10 cellular contexts compared by ENCODE assay signal in the genomic region with DNA sequence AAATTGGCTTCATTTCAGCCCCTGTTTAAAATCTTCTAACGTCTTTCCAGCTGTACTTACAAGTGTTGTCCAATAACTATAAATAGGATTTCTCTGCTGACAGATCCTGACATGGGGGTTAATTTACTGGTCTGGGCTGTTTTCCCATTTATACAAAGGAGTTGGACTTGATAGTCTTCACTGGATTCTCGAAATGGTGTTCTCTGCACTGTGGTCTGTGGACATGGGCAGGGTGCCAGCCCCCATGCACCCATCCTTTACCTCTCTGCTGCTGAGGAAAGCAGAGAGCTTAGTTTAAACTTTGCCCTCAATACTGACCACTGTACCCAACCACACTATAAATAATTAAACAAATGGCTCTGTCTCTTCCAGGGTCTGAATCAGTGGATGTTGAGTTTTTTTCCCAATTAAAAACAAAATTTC. TPM values are rescaled to one million over a fixed set of nuclear protein-coding genes. Genes with fewer than 3 reads are reported as not detected.
A peak's percentile ranks its signal among the peaks of the same experiment; 100 is the strongest.
DNase-seq lines count a peak whose midpoint lies in the region; TF ChIP-seq lines count a peak whose summit lies in the region.
"Had no signal": no experiment of that assay in that cellular context is flagged by ENCODE, and none has a peak within 500 bp of the region (broad histone marks: within the 10 kb centered on the region; RNA-seq: fewer than 3 reads in every experiment).

No MANE protein-coding gene starts in this region.

- no peak overlapping the region for H3K4me3 Mint-ChIP-seq in endodermal cell
- H3K4me3 Mint-ChIP-seq: natural killer cell treated with Interleukin-12 subunit alpha and Interleukin-12 subunit beta and Interleukin-15 and Interleukin-18, amount 100 ng/mL, for 72 hours had no signal

- intact Hi-C loops in sigmoid colon (cut with DNase I), result loop anchor here (5.0 kb wide), 1 partner anchor 153 kb away; a partner anchor contains a TSS

- H3K27me3 ChIP-seq in fibroblast of lung (ENCODE audit: control insufficient read depth, insufficient read depth, low read length), result no peaks in the 10 kb centered on the region
- H3K27me3 ChIP-seq in sigmoid colon, result no peaks in the 10 kb centered on the region
- no peaks in the 10 kb centered on the region for H3K27me3 ChIP-seq in neuronal stem cell (ENCODE audit: control insufficient read depth in 3 of 3, insufficient read depth in 3 of 3, low read depth in 1 of 3, low read length in 3 of 3)
- no peaks in the 10 kb centered on the region for H3K27me3 ChIP-seq in endodermal cell (ENCODE audit: control insufficient read depth, insufficient read depth, low read length, poor library complexity, severe bottlenecking)

- H3K9me3 Mint-ChIP-seq in endodermal cell, result no peaks in the 10 kb centered on the region
- H3K9me3 Mint-ChIP-seq: natural killer cell treated with Interleukin-12 subunit alpha and Interleukin-12 subunit beta and Interleukin-15 and Interleukin-18, amount 100 ng/mL, for 72 hours had no signal

- H2AFZ ChIP-seq in fibroblast of lung (ENCODE audit: low read length) (no peak overlapping the region), neuronal stem cell (ENCODE audit: low read length) (no peak overlapping the region)

- H2BK5ac ChIP-seq in neuronal stem cell (ENCODE audit: low read length), result no peak overlapping the region

- H3K4me1 Mint-ChIP-seq in endodermal cell, result peaks cover 4% of the 10 kb centered on the region

- no peak overlapping the region for H3K4ac ChIP-seq in neuronal stem cell (ENCODE audit: low read length)

- peaks cover 10% of the 10 kb centered on the region for H3K27me3 Mint-ChIP-seq in endodermal cell (ENCODE audit: insufficient read depth)

- no peaks in the 10 kb centered on the region for H3K36me3 ChIP-seq in fibroblast of lung (ENCODE audit: control insufficient read depth, insufficient read depth, low read length)
- H3K36me3 ChIP-seq in sigmoid colon, result no peaks in the 10 kb centered on the region
- no peaks in the 10 kb centered on the region for H3K36me3 ChIP-seq in neuronal stem cell (replicated peaks in 1 of 2; ENCODE audit: control insufficient read depth in 2 of 2, insufficient read depth in 2 of 2, low read length in 2 of 2)
- no peaks in the 10 kb centered on the region for H3K36me3 ChIP-seq in endodermal cell (ENCODE audit: control insufficient read depth, insufficient read depth, low read length)

- no peak overlapping the region for H3K4me3 ChIP-seq in fibroblast of lung (replicated peaks in 1 of 4; ENCODE audit: control extremely low read depth in 1 of 4, insufficient read depth in 1 of 4, low read depth in 3 of 4, low read length in 4 of 4)
- H3K4me3 ChIP-seq in sigmoid colon, result no peak overlapping the region
- H3K4me3 ChIP-seq in neuronal stem cell (ENCODE audit: low read length in 2 of 2), result no peak overlapping the region
- no peak overlapping the region for H3K4me3 ChIP-seq in endodermal cell (ENCODE audit: low read length)

- H3K27ac ChIP-seq in fibroblast of lung (ENCODE audit: insufficient read depth, low read length), result no peak overlapping the region
- H3K27ac ChIP-seq in sigmoid colon, result peak overlapping the region in 3 of 4 donors; percentile 40 to 65 (median 62)
- H3K27ac ChIP-seq in neuronal stem cell (replicated peaks; ENCODE audit: low read length), result no peak overlapping the region
- H3K27ac ChIP-seq in endodermal cell (ENCODE audit: low read depth, low read length), result no peak overlapping the region

- DNase-seq in M059J (ENCODE audit: low read depth) (peak; percentile 89), fibroblast of lung (ENCODE audit: low read depth in 2 of 2) (peak; percentile 87 to 93), sigmoid colon (no peak), neuronal stem cell (ENCODE audit: low spot score) (no peak), iPS-NIHi11 (ENCODE audit: low spot score) (no peak), endodermal cell (no peak)
- DNase-seq: activated gamma-delta T cell treated with Interleukin-2 at 50 U/mL for 16 hours, NCI-H510A treated with DMSO at 0.1 percent for 48 hours had no signal

- H3K14ac ChIP-seq in neuronal stem cell (ENCODE audit: low read length), result no peak overlapping the region

- H3K27ac Mint-ChIP-seq in endodermal cell, result no peak overlapping the region
- H3K27ac Mint-ChIP-seq: natural killer cell treated with Interleukin-12 subunit alpha and Interleukin-12 subunit beta and Interleukin-15 and Interleukin-18, amount 100 ng/mL, for 72 hours had no signal

- no peak overlapping the region for H3K23ac ChIP-seq in neuronal stem cell (ENCODE audit: low read depth, low read length, poor library complexity)

- 5 to 19% methylated on average over 2 of the region's 2 CpGs for WGBS in sigmoid colon, 2 donors
- WGBS in neuronal stem cell (ENCODE audit: extremely low coverage in 2 of 2, insufficient read length in 2 of 2, insufficient replicate concordance in 1 of 2), 2 donors, result no CpG with 5 or more reads among the region's 2 CpGs
- WGBS in endodermal cell (ENCODE audit: insufficient coverage in 1 of 2, insufficient read length in 1 of 2), 2 experiments, result 82 to 83% methylated on average over 1 to 2 of the region's 2 CpGs

- H4K20me1 ChIP-seq in fibroblast of lung (ENCODE audit: control insufficient read depth, extremely low read depth, insufficient read depth, low read length), result no peaks in the 10 kb centered on the region

- no peaks in the 10 kb centered on the region for H3K36me3 Mint-ChIP-seq in endodermal cell (ENCODE audit: low read depth)
- H3K36me3 Mint-ChIP-seq: natural killer cell treated with Interleukin-12 subunit alpha and Interleukin-12 subunit beta and Interleukin-15 and Interleukin-18, amount 100 ng/mL, for 72 hours had no signal

- H3K79me2 ChIP-seq in fibroblast of lung (ENCODE audit: control insufficient read depth, insufficient read depth, low read length), result no peaks in the 10 kb centered on the region

- no peak overlapping the region for H3K9ac ChIP-seq in fibroblast of lung (ENCODE audit: insufficient read depth, low read length)
- no peak overlapping the region for H3K9ac ChIP-seq in neuronal stem cell (ENCODE audit: low read depth, low read length, poor library complexity)
- no peak overlapping the region for H3K9ac ChIP-seq in endodermal cell (ENCODE audit: extremely low read depth, low read length, poor library complexity, severe bottlenecking)

- peaks cover 7% of the 10 kb centered on the region for H3K4me1 ChIP-seq in fibroblast of lung (ENCODE audit: control insufficient read depth, extremely low read depth, insufficient read depth, low read length)
- peaks cover 0 to 46% (median 35%) of the 10 kb centered on the region in 4 donors for H3K4me1 ChIP-seq in sigmoid colon
- no peaks in the 10 kb centered on the region for H3K4me1 ChIP-seq in neuronal stem cell (ENCODE audit: control insufficient read depth in 2 of 2, insufficient read depth in 1 of 2, low read depth in 1 of 2, low read length in 2 of 2)
- no peaks in the 10 kb centered on the region for H3K4me1 ChIP-seq in endodermal cell (ENCODE audit: control insufficient read depth, insufficient read depth, low read length)

- H3K18ac ChIP-seq in neuronal stem cell (ENCODE audit: low read length), result no peak overlapping the region

- H2AK5ac ChIP-seq in neuronal stem cell (ENCODE audit: low read depth, low read length), result no peak overlapping the region

- H3K9me3 ChIP-seq in fibroblast of lung (ENCODE audit: control insufficient read depth, insufficient read depth, low read depth, low read length) (no peaks in the 10 kb centered on the region), sigmoid colon (no peaks in the 10 kb centered on the region), neuronal stem cell (replicated peaks in 1 of 2; ENCODE audit: control insufficient read depth in 2 of 2, insufficient read depth in 1 of 2, low read depth in 1 of 2, low read length in 2 of 2) (no peaks in the 10 kb centered on the region), endodermal cell (ENCODE audit: control insufficient read depth, low read length) (no peaks in the 10 kb centered on the region)

- no peak overlapping the region for H2BK12ac ChIP-seq in neuronal stem cell (ENCODE audit: low read length)

- no peak overlapping the region for H4K91ac ChIP-seq in neuronal stem cell (ENCODE audit: low read depth, low read length, poor library complexity)

- no peak overlapping the region for H4K8ac ChIP-seq in neuronal stem cell (ENCODE audit: low read depth, low read length)

- H3K4me2 ChIP-seq in fibroblast of lung (ENCODE audit: extremely low read depth, insufficient read depth, low read length), result peak overlapping the region; percentile 17
- H3K4me2 ChIP-seq in neuronal stem cell (ENCODE audit: insufficient read depth, low read length, poor library complexity, severe bottlenecking), result no peak overlapping the region

- no peaks in the 10 kb centered on the region for H3K79me1 ChIP-seq in neuronal stem cell (ENCODE audit: low read depth, low read length)

- TF ChIP-seq POLR2A in sigmoid colon (IDR thresholded peaks at IDR 0.05), result no peak

- H2BK120ac ChIP-seq in neuronal stem cell (ENCODE audit: low read depth, low read length), result no peak overlapping the region

- no peak for TF ChIP-seq EP300 in sigmoid colon (IDR thresholded peaks at IDR 0.05)

- no peak for TF ChIP-seq CTCF in fibroblast of lung (conservative IDR thresholded peaks at IDR 0.05 in 1 of 2, IDR thresholded peaks at IDR 0.05 in 1 of 2; ENCODE audit: low read depth in 1 of 2, low read length in 2 of 2)
- TF ChIP-seq CTCF in sigmoid colon (IDR thresholded peaks at IDR 0.05), result no peak
- no peak for TF ChIP-seq CTCF in endodermal cell (conservative IDR thresholded peaks at IDR 0.05)

- H2BK15ac ChIP-seq in neuronal stem cell (ENCODE audit: low read length), result no peak overlapping the region

RNA-seq across cellular contexts. Expression of a gene that starts 5.2 kb away (rescaled TPM):
- total RNA-seq in M059J (2014; rRNA removed; shearing (Covaris generic)), result not detected in 2 replicates
- not detected in 2 replicates for total RNA-seq in fibroblast of lung
- not detected in 2 replicates for polyA plus RNA-seq in fibroblast of lung
- polyA plus RNA-seq in fibroblast of lung (2012), result not detected in 2 replicates
- polyA minus RNA-seq in fibroblast of lung (ENCODE audit: low replicate concordance), result not detected in 2 replicates
- not detected for total RNA-seq in sigmoid colon
- polyA plus RNA-seq in sigmoid colon, result not detected
- 0.03 TPM for polyA plus RNA-seq in neuronal stem cell (2013, experiment 1 of 2)
- not detected for polyA plus RNA-seq in neuronal stem cell (2013, experiment 2 of 2)
- not detected for total RNA-seq in endodermal cell
- not detected for polyA plus RNA-seq in endodermal cell (2013, experiment 1 of 2)
- not detected for polyA plus RNA-seq in endodermal cell (2013, experiment 2 of 2)
- total RNA-seq: endothelial cell of umbilical vein; natural killer cell treated with Interleukin-12 subunit alpha and Interleukin-12 subunit beta and Interleukin-15 and Interleukin-18, amount 100 ng/mL, for 72 hours had no signal
- polyA plus RNA-seq: endothelial cell of umbilical vein had no signal

RNA-seq across cellular contexts. Expression of a gene that starts 9.6 kb away (rescaled TPM):
- total RNA-seq in M059J (2014; rRNA removed; shearing (Covaris generic)), result 32.5 and 38.1 TPM in 2 replicates
- total RNA-seq in fibroblast of lung, result 31.3 and 39.8 TPM in 2 replicates
- polyA plus RNA-seq in fibroblast of lung, result 31.4 and 34.7 TPM in 2 replicates
- polyA plus RNA-seq in fibroblast of lung (2012), result 24.3 and 24.7 TPM in 2 replicates
- polyA minus RNA-seq in fibroblast of lung (ENCODE audit: low replicate concordance), result 23.9 and 25.1 TPM in 2 replicates
- total RNA-seq in sigmoid colon, result 10 to 100 TPM; 13.3 to 23.3 (median 18.8) TPM
- 10 to 100 TPM; 24.5 to 28.0 (median 27.6) TPM for polyA plus RNA-seq in sigmoid colon
- polyA plus RNA-seq in neuronal stem cell (2013, experiment 1 of 2), result 35.2 TPM
- 34.2 TPM for polyA plus RNA-seq in neuronal stem cell (2013, experiment 2 of 2)
- 10 to 100 TPM; 32.7 to 32.8 TPM for total RNA-seq in endodermal cell
- 33.6 TPM for polyA plus RNA-seq in endodermal cell (2013, experiment 1 of 2)
- 29.1 TPM for polyA plus RNA-seq in endodermal cell (2013, experiment 2 of 2)

RNA-seq across cellular contexts. Expression of a gene that starts 46.3 kb away (rescaled TPM):
- total RNA-seq in M059J (2014; rRNA removed; shearing (Covaris generic)), result 62.7 and 95.9 TPM in 2 replicates
- 18.7 and 27.6 TPM in 2 replicates for total RNA-seq in fibroblast of lung
- 37.6 and 40.4 TPM in 2 replicates for polyA plus RNA-seq in fibroblast of lung
- 40.6 and 43.2 TPM in 2 replicates for polyA plus RNA-seq in fibroblast of lung (2012)
- not detected in 2 replicates for polyA minus RNA-seq in fibroblast of lung (ENCODE audit: low replicate concordance)
- 10 to 100 TPM; 16.1 to 33.9 (median 24.9) TPM for total RNA-seq in sigmoid colon
- 10 to 100 TPM; 17.3 to 31.8 (median 26.4) TPM for polyA plus RNA-seq in sigmoid colon
- polyA plus RNA-seq in neuronal stem cell (2013, experiment 1 of 2), result 49.8 TPM
- 49.9 TPM for polyA plus RNA-seq in neuronal stem cell (2013, experiment 2 of 2)
- 10 to 100 TPM; 34.8 to 56.7 TPM for total RNA-seq in endodermal cell
- 52.3 TPM for polyA plus RNA-seq in endodermal cell (2013, experiment 1 of 2)
- 50.7 TPM for polyA plus RNA-seq in endodermal cell (2013, experiment 2 of 2)

RNA-seq across cellular contexts. Expression of a gene that starts 46.9 kb away (rescaled TPM):
- total RNA-seq in M059J (2014; rRNA removed; shearing (Covaris generic)), result 53.0 and 59.3 TPM in 2 replicates
- total RNA-seq in fibroblast of lung (29.8 and 34.0 TPM in 2 replicates), sigmoid colon (10 to 100 TPM; 18.5 to 21.6 (median 19.8) TPM), endodermal cell (10 to 100 TPM; 46.0 to 55.1 TPM)
- polyA plus RNA-seq in fibroblast of lung (40.5 and 50.2 TPM in 2 replicates), sigmoid colon (10 to 100 TPM; 15.2 to 25.4 (median 19.2) TPM)
- 44.1 and 44.2 TPM in 2 replicates for polyA plus RNA-seq in fibroblast of lung (2012)
- 21.4 and 44.4 TPM in 2 replicates for polyA minus RNA-seq in fibroblast of lung (ENCODE audit: low replicate concordance)
- 46.8 TPM for polyA plus RNA-seq in neuronal stem cell (2013, experiment 1 of 2)
- 45.9 TPM for polyA plus RNA-seq in neuronal stem cell (2013, experiment 2 of 2)
- polyA plus RNA-seq in endodermal cell (2013, experiment 1 of 2), result 62.3 TPM
- 59.9 TPM for polyA plus RNA-seq in endodermal cell (2013, experiment 2 of 2)

Comparison
In these comparisons a context has a peak if more than half of its experiments do, and no peak if none do; other contexts are left out.
1. DNase-seq: peak in M059J (single experiment) and fibroblast of lung (2 of 2); none in sigmoid colon (single experiment), neuronal stem cell (single experiment), iPS-NIHi11 (single experiment) and endodermal cell (single experiment).
2. H3K27ac ChIP-seq: peak in sigmoid colon (3 of 4); none in fibroblast of lung (single experiment), neuronal stem cell (single experiment) and endodermal cell (single experiment).